Comparison of ENCODE assay signal across 18 cellular contexts in genomic region chr12:69096669-69097364, GRCh38.
DNase-seq lines count a peak whose midpoint lies in the region; ATAC-seq and TF ChIP-seq lines count a peak whose summit lies in the region.
"Had no signal": no experiment of that assay in that cellular context is flagged by ENCODE, and none has a peak within 500 bp of the region (broad histone marks: within the 10 kb centered on the region; RNA-seq: fewer than 3 reads in every experiment).

No MANE protein-coding gene starts in this region.

- 80% methylated on average over 1 of the region's 1 CpG; no CpG with 5 or more reads in 1 of the 2 experiments for WGBS in mesodermal cell (ENCODE audit: insufficient coverage in 2 of 2), 2 experiments

- H3K4me1 Mint-ChIP-seq in T-helper 17 cell: no peaks in the 10 kb centered on the region
- H3K4me1 Mint-ChIP-seq: CD4-positive, alpha-beta memory T cell; central memory CD8-positive, alpha-beta T cell had no signal

- no peak overlapping the region for H3K4me3 Mint-ChIP-seq in T-helper 17 cell
- H3K4me3 Mint-ChIP-seq: activated T-helper 1 cell treated with anti-CD3 and anti-CD28 coated beads, Interleukin-12 subunit alpha, Interleukin-12 subunit beta, Interleukin-2, Interleukin-4 antibody, amounts not matched to agents 30 ng/mL and 10 ng/mL and 1 ng/mL, durations not matched to agents 14 hours and 24 hours and 36 hours; CD4-positive, alpha-beta memory T cell; central memory CD8-positive, alpha-beta T cell had no signal

- H3K36me3 Mint-ChIP-seq in T-helper 17 cell (ENCODE audit: low read depth): no peaks in the 10 kb centered on the region
- H3K36me3 Mint-ChIP-seq: CD4-positive, alpha-beta memory T cell had no signal

- no peak for TF ChIP-seq CTCF in brain microvascular endothelial cell (IDR thresholded peaks at IDR 0.05; ENCODE audit: low read depth, low read length, missing control alignments)

- no peak for ATAC-seq in GM19351 (IDR thresholded peaks at IDR 0.05; ENCODE audit: unreplicated experiment)
- no peak for ATAC-seq in T-helper 17 cell

- no peak overlapping the region for H3K27ac Mint-ChIP-seq in T-helper 17 cell
- H3K27ac Mint-ChIP-seq: activated T-helper 1 cell treated with anti-CD3 and anti-CD28 coated beads, Interleukin-12 subunit alpha, Interleukin-12 subunit beta, Interleukin-2, Interleukin-4 antibody, amounts not matched to agents 30 ng/mL and 10 ng/mL and 1 ng/mL, durations not matched to agents 14 hours and 24 hours and 36 hours; CD4-positive, alpha-beta memory T cell had no signal

- H3K27me3 Mint-ChIP-seq in T-helper 17 cell: peaks cover 26% of the 10 kb centered on the region

- in situ Hi-C loops in brain microvascular endothelial cell (cut with HindIII; ENCODE audit: low pct_ligation_motif_present, low sequenced_read_pairs): no loop called here

- DNase-seq in EH (ENCODE audit: low read depth): peak; percentile 10
- peak; percentile 50 for DNase-seq in M059J (ENCODE audit: low read depth)
- DNase-seq in brain microvascular endothelial cell: peak; percentile 14
- DNase-seq in CD1c-positive myeloid dendritic cell (ENCODE audit: extremely low spot score): no peak
- DNase-seq in T-helper 17 cell: no peak
- no peak for DNase-seq in mucosa of gallbladder (ENCODE audit: low spot score)
- DNase-seq: activated CD4-positive, alpha-beta T cell treated with anti-CD3 and anti-CD28 coated beads, Interleukin-2, amount 50 U/mL, for 1 hour; CD4-positive, alpha-beta memory T cell; erythroblast; Karpas-422; nucleus accumbens; stimulated activated CD4-positive, alpha-beta T cell treated with anti-CD3 and anti-CD28 coated beads, Interleukin-12 subunit alpha, Interleukin-12 subunit beta, amount 100 ng/mL, for 4 hours; SW 1271 had no signal

- no peak overlapping the region for H3K4me3 ChIP-seq in brain microvascular endothelial cell (ENCODE audit: low read depth, low read length)
- no peak overlapping the region for H3K4me3 ChIP-seq in mesodermal cell (ENCODE audit: extremely low read depth, insufficient read depth, low read length, poor library complexity, severe bottlenecking)
- H3K4me3 ChIP-seq: thoracic aorta had no signal

- no peaks in the 10 kb centered on the region for H3K27me3 ChIP-seq in brain microvascular endothelial cell (replicated peaks)

- H3K27ac ChIP-seq in brain microvascular endothelial cell (no peak overlapping the region), mesodermal cell (ENCODE audit: low read depth, low read length, severe bottlenecking) (peak overlapping the region; percentile 87)
- H3K27ac ChIP-seq: thoracic aorta had no signal

- H3K4me1 ChIP-seq in mesodermal cell (ENCODE audit: control insufficient read depth, insufficient read depth, low read length, poor library complexity, severe bottlenecking): peaks cover 21% of the 10 kb centered on the region

- H3K36me3 ChIP-seq in brain microvascular endothelial cell (replicated peaks) (no peaks in the 10 kb centered on the region), mesodermal cell (ENCODE audit: control insufficient read depth, insufficient read depth, low read length) (no peaks in the 10 kb centered on the region)
- H3K36me3 ChIP-seq: thoracic aorta had no signal

- H3K9me3 ChIP-seq in mesodermal cell (ENCODE audit: control insufficient read depth, low read length) (no peaks in the 10 kb centered on the region), T-helper 17 cell (ENCODE audit: control insufficient read depth, low read length, poor library complexity, severe bottlenecking) (no peaks in the 10 kb centered on the region)
- H3K9me3 ChIP-seq: thoracic aorta had no signal

Comparison
In these comparisons a context has a peak if more than half of its experiments do, and no peak if none do; other contexts are left out.
1. DNase-seq: peak in EH (single experiment), M059J (single experiment) and brain microvascular endothelial cell (single experiment); none in CD1c-positive myeloid dendritic cell (single experiment), T-helper 17 cell (0 of 3) and mucosa of gallbladder (single experiment).